Comparison of ENCODE assay signal across 8 cellular contexts in genomic region chr6:83192456-83192855, GRCh38. TPM values are rescaled to one million over a fixed set of nuclear protein-coding genes. Genes with fewer than 3 reads are reported as not detected.
DNase-seq lines count a peak whose midpoint lies in the region; ATAC-seq and TF ChIP-seq lines count a peak whose summit lies in the region.

No MANE protein-coding gene starts in this region.

- peak overlapping the region; percentile 98 for H3K4me3 Mint-ChIP-seq in GM23338

- peak overlapping the region; percentile 90 for H3K4me2 ChIP-seq in GM23338

- no peaks in the 10 kb centered on the region for H3K9me2 ChIP-seq in GM23338 (ENCODE audit: insufficient read depth)

- H3K4me1 ChIP-seq in GM23338 (ENCODE audit: insufficient read depth) (peaks cover 4% of the 10 kb centered on the region), SJCRH30 (no peaks in the 10 kb centered on the region)

- H3K9me3 Mint-ChIP-seq in GM23338, result no peaks in the 10 kb centered on the region

- peak overlapping the region; percentile 96 for H3K4me3 ChIP-seq in GM23338
- H3K4me3 ChIP-seq in SJCRH30, result peak overlapping the region; percentile 74
- peak overlapping the region; percentile 87 for H3K4me3 ChIP-seq in fibroblast of pulmonary artery (replicated peaks; ENCODE audit: low read depth, low read length)
- peak overlapping the region; percentile 85 for H3K4me3 ChIP-seq in skeletal muscle cell (ENCODE audit: low read depth, low read length)

- H3K79me2 ChIP-seq in GM23338 (replicated peaks; ENCODE audit: insufficient read depth), result peaks cover 44% of the 10 kb centered on the region

- H3K9me3 ChIP-seq in SJCRH30 (replicated peaks), result no peaks in the 10 kb centered on the region

- in situ Hi-C loops in ACHN (cut with HindIII; ENCODE audit: low pct_ligation_motif_present, low pct_unique_long_range_greater_than_20kb, low sequenced_read_pairs), result no loop called here

- no peak overlapping the region; the same call in 1 of the 2 replicates for H3K27ac Mint-ChIP-seq in GM23338

- no peaks in the 10 kb centered on the region for H3K27me3 ChIP-seq in GM23338 (ENCODE audit: insufficient read depth)
- no peaks in the 10 kb centered on the region for H3K27me3 ChIP-seq in SJCRH30

- H3F3A ChIP-seq in GM23338 (replicated peaks; ENCODE audit: low read depth), result no peaks in the 10 kb centered on the region

- peaks cover 16% of the 10 kb centered on the region; the same call in 2 of the 3 replicates for H3K4me1 Mint-ChIP-seq in GM23338

- H3K36me3 ChIP-seq in GM23338 (ENCODE audit: insufficient read depth) (peaks cover 27% of the 10 kb centered on the region), SJCRH30 (0 out of 2 replicates have a peak, but pooled peaks cover 2% of the 10 kb centered on the region)

- TF ChIP-seq CTCF in GM23338 (conservative IDR thresholded peaks at IDR 0.05; ENCODE audit: low read depth in 2 of 2), result no peak
- no peak for TF ChIP-seq CTCF in fibroblast of pulmonary artery (IDR thresholded peaks at IDR 0.05; ENCODE audit: low read length, missing control alignments)

- H4K20me1 ChIP-seq in GM23338 (replicated peaks; ENCODE audit: insufficient read depth), result peaks cover 21% of the 10 kb centered on the region

- peaks cover 21% of the 10 kb centered on the region for H3K36me3 Mint-ChIP-seq in GM23338 (ENCODE audit: low read depth)

- H3K27me3 Mint-ChIP-seq in GM23338 (ENCODE audit: insufficient read depth, low read depth, poor library complexity), result peaks cover 10% of the 10 kb centered on the region

- ATAC-seq in GM23338, result no peak
- ATAC-seq in HG03342 (IDR thresholded peaks at IDR 0.05; ENCODE audit: unreplicated experiment), result no peak

- H2AFZ ChIP-seq in GM23338, result peak overlapping the region; percentile 96

- no peak for DNase-seq in GM23338 (ENCODE audit: low spot score)
- no peak for DNase-seq in SJCRH30
- DNase-seq in fibroblast of pulmonary artery (ENCODE audit: low read depth), result no peak
- no peak for DNase-seq in skeletal muscle cell (ENCODE audit: low read depth)
- no peak for DNase-seq in ACHN
- DNase-seq in SKM-1 (lab: John Stamatoyannopoulos, UW; ENCODE audit: unreplicated experiment), result no peak
- no peak for DNase-seq in mucosa of gallbladder (ENCODE audit: low spot score)

- H3K27ac ChIP-seq in GM23338 (ENCODE audit: low read depth) (0 out of 2 replicates have a peak overlapping the region, but pooled peaks have one; percentile 79), SJCRH30 (no peak overlapping the region)

TF ChIP-seq in GM23338, 12 proteins besides CTCF, POLR2A, EP300 and RAD21 (continues in another document):
- no peak for TF ChIP-seq CREB1 (CRISPR knock-in tag; IDR thresholded peaks at IDR 0.05; ENCODE audit: low read depth)
- TF ChIP-seq ZNF462 (CRISPR knock-in tag; IDR thresholded peaks at IDR 0.05), result no peak
- TF ChIP-seq ETS1 (IDR thresholded peaks at IDR 0.05), result no peak
- TF ChIP-seq POLR2AphosphoS5 (IDR thresholded peaks at IDR 0.05; ENCODE audit: low read depth), result no peak
- TF ChIP-seq ZNF331 (CRISPR knock-in tag; IDR thresholded peaks at IDR 0.05; ENCODE audit: low read depth), result no peak

RNA-seq across cellular contexts. Expression of gene PGM3, which starts 0.6 kb away (rescaled TPM):
- total RNA-seq in GM23338 (2014; rRNA removed; shearing (Covaris generic)), result 35.3 and 36.3 TPM in 2 replicates
- 21.8 and 23.8 TPM in 2 replicates for polyA plus RNA-seq in GM23338 (2016; fragmentation: Nextera tagmentation; extraction: Ambion mirVana)
- 35.3 and 38.2 TPM in 2 replicates for total RNA-seq in SJCRH30 (2014; rRNA removed; shearing (Covaris generic))
- 50.4 TPM for total RNA-seq in mucosa of gallbladder

RNA-seq across cellular contexts. Expression of gene RWDD2A, which starts 0.7 kb away (rescaled TPM):
- total RNA-seq in GM23338 (2014; rRNA removed; shearing (Covaris generic)), result 2.6 and 3.1 TPM in 2 replicates
- 2.4 and 3.7 TPM in 2 replicates for polyA plus RNA-seq in GM23338 (2016; fragmentation: Nextera tagmentation; extraction: Ambion mirVana)
- 3.1 and 3.6 TPM in 2 replicates for total RNA-seq in SJCRH30 (2014; rRNA removed; shearing (Covaris generic))
- 5.9 TPM for total RNA-seq in mucosa of gallbladder
